Comparison of ENCODE assay signal across 8 cellular contexts in the genomic region with DNA sequence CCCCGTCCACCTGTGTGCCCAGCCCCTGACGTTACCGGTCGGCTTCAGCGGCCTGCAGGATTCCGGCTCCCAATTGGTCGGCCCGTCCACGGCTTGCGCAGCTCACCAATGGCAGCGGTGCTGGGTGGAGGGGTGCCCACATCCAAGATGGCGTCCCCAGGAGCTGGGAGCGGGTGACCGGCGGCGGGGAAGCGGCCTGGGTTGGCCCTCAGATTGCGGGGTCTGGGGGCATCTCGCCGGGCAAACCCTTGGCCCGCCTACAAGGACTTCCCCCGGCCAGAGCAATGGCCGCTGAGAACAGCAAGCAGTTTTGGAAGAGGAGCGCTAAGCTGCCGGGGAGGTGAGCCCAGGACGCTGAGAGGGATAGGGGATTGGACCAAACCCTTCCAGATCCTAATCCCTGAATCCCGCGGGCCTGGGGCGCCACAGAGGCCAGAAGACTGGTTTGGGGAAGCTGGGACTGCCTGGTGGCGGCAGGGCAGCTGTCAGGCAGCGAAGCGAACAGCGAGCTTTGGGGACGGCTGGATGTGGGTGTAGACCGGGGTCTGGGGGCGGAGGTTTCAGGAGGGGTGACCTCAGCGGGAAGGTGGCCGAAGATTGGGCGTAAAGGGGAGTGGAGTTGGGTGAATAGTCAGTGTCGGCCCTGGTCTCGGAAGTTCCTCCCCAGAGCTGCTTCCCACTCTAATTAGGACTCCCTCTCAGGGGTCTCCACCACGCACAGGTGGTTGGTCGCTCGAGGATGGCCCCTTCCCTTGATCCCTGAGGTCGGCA. TPM values are rescaled to one million over a fixed set of nuclear protein-coding genes. Genes with fewer than 3 reads are reported as not detected.
DNase-seq lines count a peak whose midpoint lies in the region; ATAC-seq and TF ChIP-seq lines count a peak whose summit lies in the region.

A gene with protein sequence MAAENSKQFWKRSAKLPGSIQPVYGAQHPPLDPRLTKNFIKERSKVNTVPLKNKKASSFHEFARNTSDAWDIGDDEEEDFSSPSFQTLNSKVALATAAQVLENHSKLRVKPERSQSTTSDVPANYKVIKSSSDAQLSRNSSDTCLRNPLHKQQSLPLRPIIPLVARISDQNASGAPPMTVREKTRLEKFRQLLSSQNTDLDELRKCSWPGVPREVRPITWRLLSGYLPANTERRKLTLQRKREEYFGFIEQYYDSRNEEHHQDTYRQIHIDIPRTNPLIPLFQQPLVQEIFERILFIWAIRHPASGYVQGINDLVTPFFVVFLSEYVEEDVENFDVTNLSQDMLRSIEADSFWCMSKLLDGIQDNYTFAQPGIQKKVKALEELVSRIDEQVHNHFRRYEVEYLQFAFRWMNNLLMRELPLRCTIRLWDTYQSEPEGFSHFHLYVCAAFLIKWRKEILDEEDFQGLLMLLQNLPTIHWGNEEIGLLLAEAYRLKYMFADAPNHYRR (plus strand): TSS at position 139 of the 771 bp plus-strand sequence. CDS start 146 bp downstream, at position 285.
A gene (minus strand): TSS at position 511 of the 771 bp plus-strand sequence. CDS start 39,114 bp downstream, outside the sequence.

- H3K4me3 Mint-ChIP-seq in chondrocyte (ENCODE audit: unreplicated experiment): peak within 1 kb of the TSS; percentile 96

- peaks cover 37% of the 10 kb centered on the region for H3K4me1 Mint-ChIP-seq in chondrocyte (ENCODE audit: low read depth)

- H3K36me3 Mint-ChIP-seq in chondrocyte (ENCODE audit: low read depth): peaks cover 2% of the 10 kb centered on the region

- no peaks in the 10 kb centered on the region for H3K27me3 Mint-ChIP-seq in chondrocyte (ENCODE audit: low read depth)

- TF ChIP-seq CTCF in chondrocyte (IDR thresholded peaks at IDR 0.05) (no peak), kidney epithelial cell (IDR thresholded peaks at IDR 0.05; ENCODE audit: insufficient read depth, low read length, poor library complexity, severe bottlenecking) (no peak)

- H3K9me3 Mint-ChIP-seq in chondrocyte (ENCODE audit: low read depth): no peaks in the 10 kb centered on the region

- H3K4me3 ChIP-seq in kidney epithelial cell (ENCODE audit: low read depth, low read length): peak within 1 kb of the TSS; percentile 89

- peak; percentile 99 for DNase-seq in Ammon's horn (ENCODE audit: low spot score)
- DNase-seq in GM19238 (ENCODE audit: insufficient read length, low spot score): peak; percentile 98
- peak; percentile 98 for DNase-seq in NCI-H510A (lab: John Stamatoyannopoulos, UW)
- peak; percentile 92 to 94 for DNase-seq in activated CD4-positive, alpha-beta T cell treated with anti-CD3 and anti-CD28 coated beads for 24 hours (ENCODE audit: low read depth in 2 of 2)
- DNase-seq in chondrocyte (ENCODE audit: low spot score): peak; percentile 99
- DNase-seq in kidney epithelial cell (ENCODE audit: low read depth): peak; percentile 87
- DNase-seq in stimulated activated CD4-positive, alpha-beta T cell treated with anti-CD3 and anti-CD28 coated beads, Interleukin-15, amount 100 ng/mL, for 24 hours: peak; percentile 98

- H3K27ac Mint-ChIP-seq in chondrocyte (ENCODE audit: unreplicated experiment): peak within 1 kb of the TSS; percentile 96

- H3K27me3 ChIP-seq in kidney epithelial cell (ENCODE audit: control insufficient read depth, insufficient read depth, low read length): no peaks in the 10 kb centered on the region

- H3K36me3 ChIP-seq in kidney epithelial cell (ENCODE audit: control insufficient read depth, insufficient read depth, low read length): no peaks in the 10 kb centered on the region

- peak; percentile 95 for ATAC-seq in HG03439 (IDR thresholded peaks at IDR 0.05; ENCODE audit: unreplicated experiment)

RNA-seq across cellular contexts. Expression of the first gene that starts in this region (rescaled TPM):
- total RNA-seq in chondrocyte: 10.9 to 11.5 TPM (median 10.9 TPM) in 3 replicates
- 12.7 and 13.0 TPM in 2 replicates for total RNA-seq in kidney epithelial cell

RNA-seq across cellular contexts. Expression of the second gene that starts in this region (rescaled TPM):
- total RNA-seq in chondrocyte (1.8 to 4.5 TPM (median 4.0 TPM) in 3 replicates), kidney epithelial cell (2.0 and 4.0 TPM in 2 replicates)

Comparison
In these comparisons a context has a peak if more than half of its experiments do, and no peak if none do; other contexts are left out.
1. Peak in every context shown above with its lines: DNase-seq, ATAC-seq and H3K4me3 ChIP-seq.